8 cellular contexts compared by ENCODE assay signal in the genomic region with DNA sequence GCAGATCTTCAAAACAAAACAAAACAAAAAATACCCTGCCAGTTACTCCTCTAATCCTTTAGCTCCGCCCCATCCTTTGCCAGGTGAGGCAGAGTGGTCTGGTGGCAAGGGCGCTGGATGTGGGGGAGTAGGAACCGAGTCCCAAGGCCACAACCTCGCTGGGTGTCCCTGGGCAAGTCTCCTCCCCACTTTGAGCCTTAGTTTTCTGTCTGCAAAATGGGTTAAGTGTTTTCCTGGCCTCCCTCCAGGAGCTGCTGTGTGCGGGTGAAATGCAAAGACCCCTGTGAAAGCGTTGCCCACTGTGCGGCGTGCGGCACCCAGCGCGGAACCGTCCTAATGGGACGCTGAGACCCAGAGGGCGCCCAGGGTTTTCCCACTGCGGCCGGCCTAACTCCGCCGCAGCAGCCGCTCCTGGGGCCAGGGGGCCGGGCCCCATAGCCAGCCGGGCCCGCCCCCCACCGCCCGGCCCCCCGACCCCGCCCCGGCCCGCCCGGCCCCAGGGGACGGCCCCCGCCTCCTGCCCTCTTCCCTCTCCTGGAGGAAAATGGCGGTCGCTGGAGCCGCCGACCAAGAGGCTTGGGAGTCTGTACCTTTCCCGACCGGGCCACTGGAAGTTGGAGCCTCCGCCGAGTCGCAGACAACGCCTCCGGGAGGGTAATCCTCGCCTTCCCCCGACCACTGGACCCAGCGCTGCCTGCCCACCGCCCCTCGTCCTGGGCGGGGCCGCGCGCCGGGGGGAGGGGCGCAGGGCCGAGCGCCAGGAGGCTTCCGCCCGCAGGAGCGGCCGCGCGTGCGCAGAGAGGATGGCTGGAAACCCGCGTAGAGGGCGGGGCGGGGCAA. TPM values are rescaled to one million over a fixed set of nuclear protein-coding genes. Genes with fewer than 3 reads are reported as not detected.
DNase-seq lines count a peak whose midpoint lies in the region; ATAC-seq and TF ChIP-seq lines count a peak whose summit lies in the region.

Gene ERMAP, plus strand, starts transcription at position 523 of the 840 bp plus-strand sequence. CDS start 13,327 bp downstream, outside the sequence.
Gene SVBP, minus strand, starts transcription at position 798 of the 840 bp plus-strand sequence. CDS start 853 bp downstream, outside the sequence.

- POLR2A ChIA-PET in naive thymus-derived CD8-positive, alpha-beta T cell (lab: Charles Lee) = interaction anchor here (0.9 to 3.4 kb wide), 7 partner anchors 9 to 134 kb away, joined by 3 to 38 read pairs (median 5); partner anchors contain the start of genes C1orf50, P3H1, TMEM269 and ZNF691

- peaks cover 0 to under 1% (median 0%) of the 10 kb centered on the region in 3 donors for H3K36me3 Mint-ChIP-seq in naive thymus-derived CD8-positive, alpha-beta T cell
- H3K36me3 Mint-ChIP-seq in stimulated activated naive B cell treated with anti-CD40 and anti-IgM and Interleukin-4, amounts not matched to agents 10 μg/mL and 1 μg/mL and 100 μg/mL, for 72 hours = peaks cover 6 to 9% of the 10 kb centered on the region in 2 donors

- H3K4me1 ChIP-seq in Peyer's patch = peaks cover 0 to 7% (median 2%) of the 10 kb centered on the region in 4 donors

- H3K27me3 Mint-ChIP-seq in naive thymus-derived CD8-positive, alpha-beta T cell = no peaks in the 10 kb centered on the region
- no peaks in the 10 kb centered on the region for H3K27me3 Mint-ChIP-seq in stimulated activated naive B cell treated with anti-CD40 and anti-IgM and Interleukin-4, amounts not matched to agents 10 μg/mL and 1 μg/mL and 100 μg/mL, for 72 hours

- peak within 1 kb of the TSS; percentile 92 to 98 (median 96) for H3K27ac ChIP-seq in Peyer's patch

- H3K27ac Mint-ChIP-seq in naive thymus-derived CD8-positive, alpha-beta T cell = peak within 1 kb of the TSS; percentile 79 to 95 (median 88)
- H3K27ac Mint-ChIP-seq in stimulated activated naive B cell treated with anti-CD40 and anti-IgM and Interleukin-4, amounts not matched to agents 10 μg/mL and 1 μg/mL and 100 μg/mL, for 72 hours = peak within 1 kb of the TSS; percentile 95

- H3K4me3 Mint-ChIP-seq in naive thymus-derived CD8-positive, alpha-beta T cell = peak within 1 kb of the TSS; percentile 73 to 90 (median 86)
- H3K4me3 Mint-ChIP-seq in stimulated activated naive B cell treated with anti-CD40 and anti-IgM and Interleukin-4, amounts not matched to agents 10 μg/mL and 1 μg/mL and 100 μg/mL, for 72 hours = peak within 1 kb of the TSS; percentile 92 to 94

- peak; percentile 87 for ATAC-seq in GM21723 (IDR thresholded peaks at IDR 0.05; ENCODE audit: unreplicated experiment)
- ATAC-seq in naive thymus-derived CD8-positive, alpha-beta T cell = peak; percentile 84 to 87
- ATAC-seq in stimulated activated naive B cell treated with anti-CD40 and anti-IgM and Interleukin-4, amounts not matched to agents 10 μg/mL and 1 μg/mL and 100 μg/mL, for 72 hours (replicated peaks) = peak; percentile 88 to 90

- in situ Hi-C loops in KBM-7 (cut with MboI; ENCODE audit: low pct_unique_long_range_greater_than_20kb, low sequenced_read_pairs) = no loop called here

- no peak for TF ChIP-seq CTCF in Peyer's patch (IDR thresholded peaks at IDR 0.05)

- no peaks in the 10 kb centered on the region for H3K9me3 ChIP-seq in Peyer's patch

- H3K27me3 ChIP-seq in Peyer's patch = no peaks in the 10 kb centered on the region

- peak in 1 of 2 donors; percentile 35 for TF ChIP-seq POLR2A in Peyer's patch (IDR thresholded peaks at IDR 0.05)

- H3K36me3 ChIP-seq in Peyer's patch = no peaks in the 10 kb centered on the region

- DNase-seq in DMS153 treated with DMSO at 0.1 percent for 48 hours (lab: John Stamatoyannopoulos, UW; ENCODE audit: unreplicated experiment) = peak; percentile 95
- peak; percentile 87 for DNase-seq in KBM-7
- peak; percentile 92 to 98 (median 97) for DNase-seq in Peyer's patch
- DNase-seq in activated T-helper 1 cell treated with Interleukin-2 at 50 U/mL for 16 hours (ENCODE audit: low read depth) = peak; percentile 94
- peak; percentile 81 for DNase-seq in fibroblast of gingiva (ENCODE audit: low read depth)
- DNase-seq in naive thymus-derived CD8-positive, alpha-beta T cell = peak; percentile 83 to 98 (median 93)
- peak; percentile 88 for DNase-seq in stimulated activated naive B cell treated with anti-CD40 and anti-IgM and Interleukin-4, amounts not matched to agents 10 μg/mL and 1 μg/mL and 100 μg/mL, for 72 hours

- peaks cover 20 to 25% (median 23%) of the 10 kb centered on the region in 4 donors for H3K4me1 Mint-ChIP-seq in naive thymus-derived CD8-positive, alpha-beta T cell
- H3K4me1 Mint-ChIP-seq in stimulated activated naive B cell treated with anti-CD40 and anti-IgM and Interleukin-4, amounts not matched to agents 10 μg/mL and 1 μg/mL and 100 μg/mL, for 72 hours = peaks cover 9 to 22% of the 10 kb centered on the region in 2 donors

- H3K4me3 ChIP-seq in Peyer's patch = peak within 1 kb of the TSS; percentile 64 to 95 (median 80)

- H3K9me3 Mint-ChIP-seq in naive thymus-derived CD8-positive, alpha-beta T cell = no peaks in the 10 kb centered on the region
- no peaks in the 10 kb centered on the region for H3K9me3 Mint-ChIP-seq in stimulated activated naive B cell treated with anti-CD40 and anti-IgM and Interleukin-4, amounts not matched to agents 10 μg/mL and 1 μg/mL and 100 μg/mL, for 72 hours

RNA-seq across cellular contexts. Expression of gene ERMAP, which starts in this region (rescaled TPM):
- 10 to 100 TPM; 11.2 to 15.3 (median 13.6) TPM for total RNA-seq in Peyer's patch
- total RNA-seq in naive thymus-derived CD8-positive, alpha-beta T cell = 1 to 10 TPM; 7.4 to 9.4 TPM
- polyA plus RNA-seq in naive thymus-derived CD8-positive, alpha-beta T cell = 1 to 10 TPM; 1.1 to 2.9 (median 2.7) TPM

RNA-seq across cellular contexts. Expression of gene SVBP, which starts in this region (rescaled TPM):
- 10 to 100 TPM in 3 of 4 donors, not detected in 1; 12.2 to 16.8 (median 16.6) TPM for total RNA-seq in Peyer's patch
- 10 to 100 TPM; 20.5 to 22.6 TPM for total RNA-seq in naive thymus-derived CD8-positive, alpha-beta T cell
- polyA plus RNA-seq in naive thymus-derived CD8-positive, alpha-beta T cell = 10 to 100 TPM; 36.2 to 54.6 (median 46.0) TPM

Comparison
In these comparisons a context has a peak if more than half of its experiments do, and no peak if none do; other contexts are left out.
1. Peak in every context shown above with its lines: DNase-seq, ATAC-seq, H3K4me3 ChIP-seq and H3K27ac ChIP-seq.